In genomic region chr16:1437606-1438005, GRCh38 we compare ENCODE assay signal across 27 cellular contexts. TPM values are rescaled to one million over a fixed set of nuclear protein-coding genes. Genes with fewer than 3 reads are reported as not detected.
DNase-seq lines count a peak whose midpoint lies in the region; ATAC-seq, FAIRE-seq and TF ChIP-seq lines count a peak whose summit lies in the region.
"Had no signal": no experiment of that assay in that cellular context is flagged by ENCODE, and none has a peak within 500 bp of the region (broad histone marks: within the 10 kb centered on the region; RNA-seq: fewer than 3 reads in every experiment).

No MANE protein-coding gene starts in this region.

- TF ChIP-seq CTCF in HepG2 (CRISPR knock-in tag; IDR thresholded peaks at IDR 0.05) (no peak), right lobe of liver (IDR thresholded peaks at IDR 0.05) (no peak), SK-N-SH (IDR thresholded peaks at IDR 0.05) (no peak)

- DNase-seq in HepG2 (ENCODE audit: low spot score), result no peak
- DNase-seq in right lobe of liver, result no peak
- DNase-seq in SK-N-SH, result peak; percentile 68
- DNase-seq in retina, result peak; percentile 52
- no peak for DNase-seq in mesendoderm
- DNase-seq: 8988T, ACHN, DMS153, HFFc6, Kasumi-1, NCI-H1092 treated with DMSO at 0.1 percent for 48 hours, NCI-H1436, NCI-H187 treated with DMSO at 0.1 percent for 48 hours, NCI-H2171 treated with DMSO at 0.1 percent for 48 hours, NCI-H774, PC-9, SW 1271 had no signal

- no peaks in the 10 kb centered on the region for H3F3A ChIP-seq in SK-N-SH (replicated peaks; ENCODE audit: insufficient read depth)

- H3K79me2 ChIP-seq in HepG2 (ENCODE audit: insufficient read depth, low read length), result no peaks in the 10 kb centered on the region
- H3K79me2 ChIP-seq in SK-N-SH (ENCODE audit: insufficient read depth), result no peaks in the 10 kb centered on the region
- H3K79me2 ChIP-seq in mesendoderm (ENCODE audit: control insufficient read depth, insufficient read depth, low read length), result no peaks in the 10 kb centered on the region

- H3K27ac ChIP-seq in HepG2 (ENCODE audit: extremely low read length, insufficient read depth, low read length) (no peak overlapping the region), right lobe of liver (no peak overlapping the region), SK-N-SH (ENCODE audit: low read depth in 2 of 2, low read length in 1 of 2) (no peak overlapping the region), mesendoderm (ENCODE audit: low read depth, low read length) (no peak overlapping the region)
- H3K27ac ChIP-seq: PC-9 had no signal

- FAIRE-seq in HepG2 (lab: Jason Lieb, UNC), result no peak
- FAIRE-seq: GM18507 had no signal

- H3K9me2 ChIP-seq in SK-N-SH, result no peaks in the 10 kb centered on the region

- no peaks in the 10 kb centered on the region for H3K36me3 ChIP-seq in HepG2 (replicated peaks in 1 of 2; ENCODE audit: control insufficient read depth in 1 of 2, insufficient read depth in 2 of 2, low read length in 2 of 2)
- H3K36me3 ChIP-seq in right lobe of liver, result no peaks in the 10 kb centered on the region
- H3K36me3 ChIP-seq in SK-N-SH (replicated peaks in 1 of 2; ENCODE audit: control insufficient read depth in 1 of 2, insufficient read depth in 2 of 2, low read length in 1 of 2), result no peaks in the 10 kb centered on the region
- H3K36me3 ChIP-seq in mesendoderm (ENCODE audit: control insufficient read depth, insufficient read depth, low read length), result no peaks in the 10 kb centered on the region
- H3K36me3 ChIP-seq: BE2C, HAP-1 had no signal

- H3K18ac ChIP-seq in mesendoderm (ENCODE audit: low read length), result no peak overlapping the region

- H4K5ac ChIP-seq in mesendoderm (ENCODE audit: low read length), result no peak overlapping the region

- no peaks in the 10 kb centered on the region for H3K79me1 ChIP-seq in mesendoderm (ENCODE audit: low read length)

- TF ChIP-seq EP300 in HepG2 (IDR thresholded peaks at IDR 0.05; ENCODE audit: low read depth in 2 of 2, low read length in 2 of 2) (no peak), HepG2 (CRISPR knock-in tag; IDR thresholded peaks at IDR 0.05; ENCODE audit: borderline replicate concordance) (no peak), SK-N-SH (IDR thresholded peaks at IDR 0.05; ENCODE audit: borderline replicate concordance in 1 of 2, low read depth in 1 of 2, low read length in 1 of 2) (no peak)

- intact Hi-C loops in HepG2 (cut with micrococcal nuclease; ENCODE audit: unreplicated experiment), result no loop called here
- intact Hi-C loops in right lobe of liver (cut with DNase I), result no loop called here

- peaks cover 68% of the 10 kb centered on the region for H3K4me1 ChIP-seq in HepG2 (ENCODE audit: insufficient read depth, low read length)
- H3K4me1 ChIP-seq in right lobe of liver, result no peaks in the 10 kb centered on the region
- no peaks in the 10 kb centered on the region; a peak in 1 of 4 replicates for H3K4me1 ChIP-seq in SK-N-SH (ENCODE audit: control insufficient read depth in 1 of 2, insufficient read depth in 2 of 2, low read depth in 1 of 2, low read length in 1 of 2)
- H3K4me1 ChIP-seq in mesendoderm (ENCODE audit: control insufficient read depth, low read depth, low read length), result no peaks in the 10 kb centered on the region
- H3K4me1 ChIP-seq: HAP-1 had no signal

- no TSS peak for BruUV-seq in HepG2 (replicated peaks; lab: Mats Ljungman, UMichigan)

- in situ Hi-C loops in HepG2 (cut with HindIII; ENCODE audit: extremely low pct_ligation_motif_present, low pct_unique_long_range_greater_than_20kb), result no loop called here

- no peak for TF ChIP-seq RAD21 in HepG2 (CRISPR knock-in tag; IDR thresholded peaks at IDR 0.05)
- no peak for TF ChIP-seq RAD21 in SK-N-SH (IDR thresholded peaks at IDR 0.05; ENCODE audit: low read length)

- POLR2A ChIA-PET in HepG2 (lab: Yijun Ruan, JAX) (interaction anchor here (1.1 to 2.6 kb wide), 4 partner anchors 17 to 38 kb away, joined by 3 to 19 read pairs (median 4); partner anchors contain the start of gene UQCC4), SK-N-SH (lab: Yijun Ruan, JAX) (no interaction called here)

- H3K4ac ChIP-seq in mesendoderm (ENCODE audit: low read depth, low read length), result no peak overlapping the region

- peak overlapping the region; percentile 75 for H3K4me2 ChIP-seq in HepG2 (ENCODE audit: low read depth, low read length)
- H3K4me2 ChIP-seq in SK-N-SH, result no peak overlapping the region
- no peak overlapping the region for H3K4me2 ChIP-seq in mesendoderm (ENCODE audit: low read length)
- H3K4me2 ChIP-seq: PC-9 had no signal

- no peak overlapping the region for H3K23ac ChIP-seq in mesendoderm (ENCODE audit: low read length)

- 0% methylated on average over 3 of the region's 22 CpGs for WGBS in HepG2 (ENCODE audit: low lambda C conversion rate)
- 92% methylated on average over 4 of the region's 22 CpGs for WGBS in right lobe of liver (ENCODE audit: insufficient coverage, low coverage, low lambda C conversion rate, missing lambda C conversion rate)
- 74% methylated on average over 5 of the region's 22 CpGs for WGBS in SK-N-SH (ENCODE audit: low lambda C conversion rate)
- no CpG with 5 or more reads among the region's 22 CpGs for WGBS in mesendoderm (ENCODE audit: extremely low coverage, insufficient coverage, low lambda C conversion rate)

- H3K9me3 ChIP-seq in HepG2 (ENCODE audit: low read length), result no peaks in the 10 kb centered on the region
- no peaks in the 10 kb centered on the region for H3K9me3 ChIP-seq in right lobe of liver
- H3K9me3 ChIP-seq in SK-N-SH, result no peaks in the 10 kb centered on the region
- H3K9me3 ChIP-seq: BE2C, HAP-1 had no signal

- H4K8ac ChIP-seq in mesendoderm (ENCODE audit: low read depth, low read length), result no peak overlapping the region

- peak; percentile 38 for ATAC-seq in HepG2
- ATAC-seq in right lobe of liver, result no peak
- no peak for ATAC-seq in HG02981 (IDR thresholded peaks at IDR 0.05; ENCODE audit: unreplicated experiment)
- ATAC-seq: Right ventricle myocardium inferior had no signal

- no peak overlapping the region for H2AFZ ChIP-seq in HepG2 (ENCODE audit: low read length)
- H2AFZ ChIP-seq in SK-N-SH (ENCODE audit: low read depth), result no peak overlapping the region
- H2AFZ ChIP-seq: PC-9 had no signal

- H3K56ac ChIP-seq in mesendoderm (ENCODE audit: low read length), result no peak overlapping the region

- H3K4me3 ChIP-seq in HepG2 (replicated peaks in 1 of 3; ENCODE audit: insufficient read depth in 1 of 3, low read depth in 2 of 3, low read length in 3 of 3) (peak overlapping the region; percentile 24 to 65 (median 24); a peak in 2 of 6 replicates), right lobe of liver (no peak overlapping the region), SK-N-SH (ENCODE audit: low read depth in 2 of 2, low read length in 1 of 2) (no peak overlapping the region), mesendoderm (ENCODE audit: low read length) (no peak overlapping the region)
- H3K4me3 ChIP-seq: HAP-1, PC-9 had no signal

- H3K9ac ChIP-seq in HepG2 (ENCODE audit: insufficient read depth, low read depth, low read length) (peak overlapping the region; percentile 15; the same call in 1 of the 2 replicates), SK-N-SH (no peak overlapping the region), mesendoderm (ENCODE audit: low read length) (no peak overlapping the region)

- peaks cover 6 to 27% of the 10 kb centered on the region in 2 experiments; a peak in 4 of 5 replicates for H3K27me3 ChIP-seq in HepG2 (ENCODE audit: control insufficient read depth in 1 of 2, insufficient read depth in 2 of 2, low read length in 2 of 2)
- H3K27me3 ChIP-seq in right lobe of liver, result no peaks in the 10 kb centered on the region
- no peaks in the 10 kb centered on the region for H3K27me3 ChIP-seq in SK-N-SH (ENCODE audit: insufficient read depth)
- no peaks in the 10 kb centered on the region for H3K27me3 ChIP-seq in mesendoderm (ENCODE audit: insufficient read depth, low read length, poor library complexity)
- H3K27me3 ChIP-seq: BE2C had no signal

- H2AK5ac ChIP-seq in mesendoderm (ENCODE audit: low read length), result no peak overlapping the region

- H2BK120ac ChIP-seq in mesendoderm (ENCODE audit: low read depth, low read length), result no peak overlapping the region

- no peak overlapping the region for H2BK15ac ChIP-seq in mesendoderm (replicated peaks; ENCODE audit: low read depth)

- no peak overlapping the region for H2BK5ac ChIP-seq in mesendoderm (ENCODE audit: low read length)

- H4K20me1 ChIP-seq in HepG2 (ENCODE audit: insufficient read depth, low read length) (no peaks in the 10 kb centered on the region), SK-N-SH (ENCODE audit: insufficient read depth) (no peaks in the 10 kb centered on the region)

- CTCF ChIA-PET in HepG2 (lab: Yijun Ruan, JAX; ENCODE audit: low intra/inter-chr PET ratio, low total read pairs), result no interaction called here
- CTCF ChIA-PET in SK-N-SH (lab: Yijun Ruan, JAX), result interaction anchor here (0.7 kb wide), 1 partner anchor 26 kb away, joined by 4 read pairs; no protein-coding TSS in a partner anchor

- TF ChIP-seq POLR2A in HepG2 (IDR thresholded peaks at IDR 0.05; ENCODE audit: insufficient read depth in 1 of 2, low read depth in 2 of 2, low read length in 2 of 2) (no peak), right lobe of liver (IDR thresholded peaks at IDR 0.05) (no peak)

RNA-seq across cellular contexts. Expression of gene PERCC1, which starts 6.7 kb away (rescaled TPM):
- 0.15 TPM in 1 of 2 replicates, not detected in the other for total RNA-seq in HepG2 (2016; rRNA removed; fragmentation: Illumina TruSeq; extraction: Trizol)
- not detected in 2 replicates for total RNA-seq in HepG2 (2016; cell fraction: cytosol; rRNA removed; fragmentation: Illumina TruSeq; extraction: Trizol; ENCODE audit: low read depth)
- 0.13 TPM in 1 of 2 replicates, not detected in the other for total RNA-seq in HepG2 (2016; cell fraction: insoluble cytoplasmic fraction; rRNA removed; fragmentation: Illumina TruSeq; extraction: Trizol)
- not detected in 2 replicates for total RNA-seq in HepG2 (2016; cell fraction: membrane; rRNA removed; fragmentation: Illumina TruSeq; extraction: Trizol)
- not detected in 2 replicates for total RNA-seq in HepG2 (2016; cell fraction: nucleus; rRNA removed; fragmentation: Illumina TruSeq; extraction: Trizol)
- polyA plus RNA-seq in HepG2 (2011; rRNA removed), result not detected in 2 replicates
- polyA plus RNA-seq in HepG2 (2011; cell fraction: cytosol; rRNA removed), result not detected in 2 replicates
- not detected in 2 replicates for polyA plus RNA-seq in HepG2 (2011; cell fraction: nucleus; rRNA removed)
- polyA plus RNA-seq in HepG2 (2012), result not detected in 2 replicates
- not detected in 2 replicates for polyA plus RNA-seq in HepG2 (2016; cell fraction: cytosol; fragmentation: Illumina TruSeq; extraction: Trizol; ENCODE audit: low read depth)
- polyA plus RNA-seq in HepG2 (2016; cell fraction: insoluble cytoplasmic fraction; fragmentation: Illumina TruSeq; extraction: Trizol; ENCODE audit: low read depth), result not detected in 2 replicates
- polyA plus RNA-seq in HepG2 (2016; cell fraction: membrane; fragmentation: Illumina TruSeq; extraction: Trizol; ENCODE audit: low read depth), result not detected in 2 replicates
- not detected in 2 replicates for polyA plus RNA-seq in HepG2 (2016; cell fraction: nucleus; fragmentation: Illumina TruSeq; extraction: Trizol; ENCODE audit: insufficient read depth, low read depth)
- not detected in 2 replicates for polyA minus RNA-seq in HepG2 (2011; rRNA and poly(A)+ RNA removed; ENCODE audit: low replicate concordance)
- polyA minus RNA-seq in HepG2 (2011; cell fraction: cytosol; rRNA and poly(A)+ RNA removed), result not detected in 2 replicates
- polyA minus RNA-seq in HepG2 (2011; cell fraction: nucleus; rRNA and poly(A)+ RNA removed), result not detected in 2 replicates
- not detected for total RNA-seq in right lobe of liver
- not detected in 2 replicates for polyA plus RNA-seq in SK-N-SH (2012; rRNA removed)
- not detected in 2 replicates for polyA plus RNA-seq in SK-N-SH (2012; cell fraction: cytosol; rRNA removed)
- polyA plus RNA-seq in SK-N-SH (2012; cell fraction: nucleus; rRNA removed), result not detected in 2 replicates
- not detected for polyA plus RNA-seq in mesendoderm (2013, experiment 1 of 2)
- not detected for polyA plus RNA-seq in mesendoderm (2013, experiment 2 of 2)
- total RNA-seq: Daoy, G401, HFFc6, M059J, PC-9, RPMI7951, SK-MEL-5 had no signal

RNA-seq across cellular contexts. Expression of gene CCDC154, which starts 6.8 kb away (rescaled TPM):
- total RNA-seq in HepG2 (2016; rRNA removed; fragmentation: Illumina TruSeq; extraction: Trizol) (1.5 and 1.8 TPM in 2 replicates), right lobe of liver (1 to 10 TPM in 2 of 6 experiments, under 1 TPM in 3, not detected in 1; 0.25 to 1.7 (median 0.79) TPM)
- total RNA-seq in HepG2 (2016; cell fraction: cytosol; rRNA removed; fragmentation: Illumina TruSeq; extraction: Trizol; ENCODE audit: low read depth), result 0.61 and 0.79 TPM in 2 replicates
- total RNA-seq in HepG2 (2016; cell fraction: insoluble cytoplasmic fraction; rRNA removed; fragmentation: Illumina TruSeq; extraction: Trizol), result 1.4 and 1.7 TPM in 2 replicates
- total RNA-seq in HepG2 (2016; cell fraction: membrane; rRNA removed; fragmentation: Illumina TruSeq; extraction: Trizol), result 0.83 and 1.1 TPM in 2 replicates
- total RNA-seq in HepG2 (2016; cell fraction: nucleus; rRNA removed; fragmentation: Illumina TruSeq; extraction: Trizol), result 0.31 TPM in 1 of 2 replicates, not detected in the other
- polyA plus RNA-seq in HepG2 (2011; rRNA removed) (0.84 and 0.92 TPM in 2 replicates), SK-N-SH (2012; rRNA removed) (0.35 and 0.41 TPM in 2 replicates)
- 0.24 and 0.56 TPM in 2 replicates for polyA plus RNA-seq in HepG2 (2011; cell fraction: cytosol; rRNA removed)
- 2.1 and 2.4 TPM in 2 replicates for polyA plus RNA-seq in HepG2 (2011; cell fraction: nucleus; rRNA removed)
- polyA plus RNA-seq in HepG2 (2012), result 0.48 and 1.2 TPM in 2 replicates
- polyA plus RNA-seq in HepG2 (2016; cell fraction: cytosol; fragmentation: Illumina TruSeq; extraction: Trizol; ENCODE audit: low read depth), result 0.92 and 1.0 TPM in 2 replicates
- polyA plus RNA-seq in HepG2 (2016; cell fraction: insoluble cytoplasmic fraction; fragmentation: Illumina TruSeq; extraction: Trizol; ENCODE audit: low read depth), result 0.65 and 1.6 TPM in 2 replicates
- polyA plus RNA-seq in HepG2 (2016; cell fraction: membrane; fragmentation: Illumina TruSeq; extraction: Trizol; ENCODE audit: low read depth), result 0.45 and 0.71 TPM in 2 replicates
- polyA plus RNA-seq in HepG2 (2016; cell fraction: nucleus; fragmentation: Illumina TruSeq; extraction: Trizol; ENCODE audit: insufficient read depth, low read depth), result 2.3 and 3.5 TPM in 2 replicates
- not detected in 2 replicates for polyA minus RNA-seq in HepG2 (2011; rRNA and poly(A)+ RNA removed; ENCODE audit: low replicate concordance)
- polyA minus RNA-seq in HepG2 (2011; cell fraction: cytosol; rRNA and poly(A)+ RNA removed), result not detected in 2 replicates
- polyA minus RNA-seq in HepG2 (2011; cell fraction: nucleus; rRNA and poly(A)+ RNA removed), result 0.12 and 0.26 TPM in 2 replicates
- 0.03 and 0.10 TPM in 2 replicates for polyA plus RNA-seq in SK-N-SH (2012; cell fraction: cytosol; rRNA removed)
- 3.6 and 6.9 TPM in 2 replicates for polyA plus RNA-seq in SK-N-SH (2012; cell fraction: nucleus; rRNA removed)
- polyA plus RNA-seq in mesendoderm (2013, experiment 1 of 2), result 0.08 TPM
- polyA plus RNA-seq in mesendoderm (2013, experiment 2 of 2), result 0.35 TPM
- total RNA-seq: Daoy, M059J, RPMI7951 had no signal

RNA-seq across cellular contexts. Expression of gene UQCC4, which starts 17.1 kb away (rescaled TPM):
- total RNA-seq in HepG2 (2016; rRNA removed; fragmentation: Illumina TruSeq; extraction: Trizol) (29.6 and 29.9 TPM in 2 replicates), right lobe of liver (10 to 100 TPM in 1 of 6 experiments, 1 to 10 TPM in 5; 5.6 to 11.5 (median 6.0) TPM)
- 22.0 and 23.6 TPM in 2 replicates for total RNA-seq in HepG2 (2016; cell fraction: cytosol; rRNA removed; fragmentation: Illumina TruSeq; extraction: Trizol; ENCODE audit: low read depth)
- total RNA-seq in HepG2 (2016; cell fraction: insoluble cytoplasmic fraction; rRNA removed; fragmentation: Illumina TruSeq; extraction: Trizol), result 27.3 and 30.2 TPM in 2 replicates
- 24.5 and 33.2 TPM in 2 replicates for total RNA-seq in HepG2 (2016; cell fraction: membrane; rRNA removed; fragmentation: Illumina TruSeq; extraction: Trizol)
- 11.7 and 14.7 TPM in 2 replicates for total RNA-seq in HepG2 (2016; cell fraction: nucleus; rRNA removed; fragmentation: Illumina TruSeq; extraction: Trizol)
- polyA plus RNA-seq in HepG2 (2011; rRNA removed) (17.6 and 19.2 TPM in 2 replicates), SK-N-SH (2012; rRNA removed) (47.6 and 51.9 TPM in 2 replicates)
- 21.5 and 24.4 TPM in 2 replicates for polyA plus RNA-seq in HepG2 (2011; cell fraction: cytosol; rRNA removed)
- polyA plus RNA-seq in HepG2 (2011; cell fraction: nucleus; rRNA removed), result 9.1 and 10.9 TPM in 2 replicates
- polyA plus RNA-seq in HepG2 (2012), result 8.9 and 10.5 TPM in 2 replicates
- polyA plus RNA-seq in HepG2 (2016; cell fraction: cytosol; fragmentation: Illumina TruSeq; extraction: Trizol; ENCODE audit: low read depth), result 13.9 and 22.1 TPM in 2 replicates
- polyA plus RNA-seq in HepG2 (2016; cell fraction: insoluble cytoplasmic fraction; fragmentation: Illumina TruSeq; extraction: Trizol; ENCODE audit: low read depth), result 19.8 and 20.7 TPM in 2 replicates
- 17.4 and 20.9 TPM in 2 replicates for polyA plus RNA-seq in HepG2 (2016; cell fraction: membrane; fragmentation: Illumina TruSeq; extraction: Trizol; ENCODE audit: low read depth)
- polyA plus RNA-seq in HepG2 (2016; cell fraction: nucleus; fragmentation: Illumina TruSeq; extraction: Trizol; ENCODE audit: insufficient read depth, low read depth), result 20.4 and 23.0 TPM in 2 replicates
- polyA minus RNA-seq in HepG2 (2011; rRNA and poly(A)+ RNA removed; ENCODE audit: low replicate concordance), result 10.9 and 14.0 TPM in 2 replicates
- polyA minus RNA-seq in HepG2 (2011; cell fraction: cytosol; rRNA and poly(A)+ RNA removed), result 5.3 and 5.4 TPM in 2 replicates
- 6.5 and 7.5 TPM in 2 replicates for polyA minus RNA-seq in HepG2 (2011; cell fraction: nucleus; rRNA and poly(A)+ RNA removed)
- 38.1 and 42.7 TPM in 2 replicates for polyA plus RNA-seq in SK-N-SH (2012; cell fraction: cytosol; rRNA removed)
- polyA plus RNA-seq in SK-N-SH (2012; cell fraction: nucleus; rRNA removed), result 32.6 and 44.5 TPM in 2 replicates
- polyA plus RNA-seq in mesendoderm (2013, experiment 1 of 2), result 20.1 TPM
- polyA plus RNA-seq in mesendoderm (2013, experiment 2 of 2), result 19.2 TPM

RNA-seq across cellular contexts. Expression of gene UNKL, which starts 23.1 kb away (rescaled TPM):
- total RNA-seq in HepG2 (2016; rRNA removed; fragmentation: Illumina TruSeq; extraction: Trizol), result 11.0 and 17.6 TPM in 2 replicates
- total RNA-seq in HepG2 (2016; cell fraction: cytosol; rRNA removed; fragmentation: Illumina TruSeq; extraction: Trizol; ENCODE audit: low read depth), result 5.5 and 6.6 TPM in 2 replicates
- 10.1 and 16.6 TPM in 2 replicates for total RNA-seq in HepG2 (2016; cell fraction: insoluble cytoplasmic fraction; rRNA removed; fragmentation: Illumina TruSeq; extraction: Trizol)
- total RNA-seq in HepG2 (2016; cell fraction: membrane; rRNA removed; fragmentation: Illumina TruSeq; extraction: Trizol), result 9.9 and 10.4 TPM in 2 replicates
- 12.2 and 16.5 TPM in 2 replicates for total RNA-seq in HepG2 (2016; cell fraction: nucleus; rRNA removed; fragmentation: Illumina TruSeq; extraction: Trizol)
- polyA plus RNA-seq in HepG2 (2011; rRNA removed), result 10.4 and 13.4 TPM in 2 replicates
- polyA plus RNA-seq in HepG2 (2011; cell fraction: cytosol; rRNA removed), result 3.3 and 4.7 TPM in 2 replicates
- 75.3 and 105 TPM in 2 replicates for polyA plus RNA-seq in HepG2 (2011; cell fraction: nucleus; rRNA removed)
- polyA plus RNA-seq in HepG2 (2012), result 7.2 and 11.6 TPM in 2 replicates
- 2.4 and 4.0 TPM in 2 replicates for polyA plus RNA-seq in HepG2 (2016; cell fraction: cytosol; fragmentation: Illumina TruSeq; extraction: Trizol; ENCODE audit: low read depth)
- 11.7 and 13.2 TPM in 2 replicates for polyA plus RNA-seq in HepG2 (2016; cell fraction: insoluble cytoplasmic fraction; fragmentation: Illumina TruSeq; extraction: Trizol; ENCODE audit: low read depth)
- polyA plus RNA-seq in HepG2 (2016; cell fraction: membrane; fragmentation: Illumina TruSeq; extraction: Trizol; ENCODE audit: low read depth), result 4.2 and 6.8 TPM in 2 replicates
- polyA plus RNA-seq in HepG2 (2016; cell fraction: nucleus; fragmentation: Illumina TruSeq; extraction: Trizol; ENCODE audit: insufficient read depth, low read depth), result 48.5 and 55.0 TPM in 2 replicates
- 14.8 and 18.0 TPM in 2 replicates for polyA minus RNA-seq in HepG2 (2011; rRNA and poly(A)+ RNA removed; ENCODE audit: low replicate concordance)
- polyA minus RNA-seq in HepG2 (2011; cell fraction: cytosol; rRNA and poly(A)+ RNA removed), result 7.9 and 12.6 TPM in 2 replicates
- 9.3 and 22.1 TPM in 2 replicates for polyA minus RNA-seq in HepG2 (2011; cell fraction: nucleus; rRNA and poly(A)+ RNA removed)
- 10 to 100 TPM in 4 of 6 experiments, 1 to 10 TPM in 2; 9.0 to 14.2 (median 12.0) TPM for total RNA-seq in right lobe of liver
- polyA plus RNA-seq in SK-N-SH (2012; rRNA removed), result 16.3 and 16.4 TPM in 2 replicates
- polyA plus RNA-seq in SK-N-SH (2012; cell fraction: cytosol; rRNA removed), result 8.4 and 10.3 TPM in 2 replicates
- polyA plus RNA-seq in SK-N-SH (2012; cell fraction: nucleus; rRNA removed), result 58.9 and 79.6 TPM in 2 replicates
- polyA plus RNA-seq in mesendoderm (2013, experiment 1 of 2), result 13.5 TPM
- 12.8 TPM for polyA plus RNA-seq in mesendoderm (2013, experiment 2 of 2)

RNA-seq across cellular contexts. Expression of gene CLCN7, which starts 37.2 kb away (rescaled TPM):
- 9.8 and 25.1 TPM in 2 replicates for total RNA-seq in HepG2 (2016; rRNA removed; fragmentation: Illumina TruSeq; extraction: Trizol)
- total RNA-seq in HepG2 (2016; cell fraction: cytosol; rRNA removed; fragmentation: Illumina TruSeq; extraction: Trizol; ENCODE audit: low read depth), result 8.5 and 9.5 TPM in 2 replicates
- 6.2 and 24.1 TPM in 2 replicates for total RNA-seq in HepG2 (2016; cell fraction: insoluble cytoplasmic fraction; rRNA removed; fragmentation: Illumina TruSeq; extraction: Trizol)
- 6.7 and 7.5 TPM in 2 replicates for total RNA-seq in HepG2 (2016; cell fraction: membrane; rRNA removed; fragmentation: Illumina TruSeq; extraction: Trizol)
- total RNA-seq in HepG2 (2016; cell fraction: nucleus; rRNA removed; fragmentation: Illumina TruSeq; extraction: Trizol), result 22.9 and 27.4 TPM in 2 replicates
- polyA plus RNA-seq in HepG2 (2011; rRNA removed), result 24.6 and 33.6 TPM in 2 replicates
- 11.6 and 26.3 TPM in 2 replicates for polyA plus RNA-seq in HepG2 (2011; cell fraction: cytosol; rRNA removed)
- polyA plus RNA-seq in HepG2 (2011; cell fraction: nucleus; rRNA removed), result 413 and 489 TPM in 2 replicates
- 30.8 and 56.7 TPM in 2 replicates for polyA plus RNA-seq in HepG2 (2012)
- 1.7 and 1.8 TPM in 2 replicates for polyA plus RNA-seq in HepG2 (2016; cell fraction: cytosol; fragmentation: Illumina TruSeq; extraction: Trizol; ENCODE audit: low read depth)
- polyA plus RNA-seq in HepG2 (2016; cell fraction: insoluble cytoplasmic fraction; fragmentation: Illumina TruSeq; extraction: Trizol; ENCODE audit: low read depth), result 6.7 and 9.1 TPM in 2 replicates
- 3.8 and 6.1 TPM in 2 replicates for polyA plus RNA-seq in HepG2 (2016; cell fraction: membrane; fragmentation: Illumina TruSeq; extraction: Trizol; ENCODE audit: low read depth)
- 78.0 and 79.0 TPM in 2 replicates for polyA plus RNA-seq in HepG2 (2016; cell fraction: nucleus; fragmentation: Illumina TruSeq; extraction: Trizol; ENCODE audit: insufficient read depth, low read depth)
- 47.8 and 83.3 TPM in 2 replicates for polyA minus RNA-seq in HepG2 (2011; rRNA and poly(A)+ RNA removed; ENCODE audit: low replicate concordance)
- 15.7 and 20.3 TPM in 2 replicates for polyA minus RNA-seq in HepG2 (2011; cell fraction: cytosol; rRNA and poly(A)+ RNA removed)
- 46.9 and 49.4 TPM in 2 replicates for polyA minus RNA-seq in HepG2 (2011; cell fraction: nucleus; rRNA and poly(A)+ RNA removed)
- total RNA-seq in right lobe of liver, result 10 to 100 TPM; 36.0 to 50.8 (median 40.8) TPM
- polyA plus RNA-seq in SK-N-SH (2012; rRNA removed), result 22.7 and 44.3 TPM in 2 replicates
- polyA plus RNA-seq in SK-N-SH (2012; cell fraction: cytosol; rRNA removed), result 17.7 and 21.3 TPM in 2 replicates
- polyA plus RNA-seq in SK-N-SH (2012; cell fraction: nucleus; rRNA removed), result 152 and 419 TPM in 2 replicates
- polyA plus RNA-seq in mesendoderm (2013, experiment 1 of 2), result 26.8 TPM
- polyA plus RNA-seq in mesendoderm (2013, experiment 2 of 2), result 28.0 TPM

Comparison
In these comparisons a context has a peak if more than half of its experiments do, and no peak if none do; other contexts are left out.
1. H3K4me3 ChIP-seq: peak in HepG2 (3 of 3); none in right lobe of liver (0 of 3), SK-N-SH (0 of 2) and mesendoderm (single experiment).
2. DNase-seq: peak in SK-N-SH (single experiment) and retina (single experiment); none in HepG2 (single experiment), right lobe of liver (0 of 3) and mesendoderm (single experiment).